ENCODE assay signal across 1 cellular context in genomic region chr5:181215997-181216982, GRCh38.
TF ChIP-seq lines count a peak whose summit lies in the region.

No MANE protein-coding gene starts in this region.

TF ChIP-seq in SK-N-SH, 30 proteins besides CTCF, POLR2A, EP300 and RAD21:
- no peak for TF ChIP-seq IRF3 (IDR thresholded peaks at IDR 0.05; ENCODE audit: low read depth, low read length)
- no peak for TF ChIP-seq GATA2 (CRISPR knock-in tag; IDR thresholded peaks at IDR 0.05)
- TF ChIP-seq YY1 (IDR thresholded peaks at IDR 0.05; ENCODE audit: low read depth): no peak
- TF ChIP-seq MXI1 (IDR thresholded peaks at IDR 0.05; ENCODE audit: low read depth, low read length): no peak
